18 cellular contexts compared by ENCODE assay signal in the genomic region with DNA sequence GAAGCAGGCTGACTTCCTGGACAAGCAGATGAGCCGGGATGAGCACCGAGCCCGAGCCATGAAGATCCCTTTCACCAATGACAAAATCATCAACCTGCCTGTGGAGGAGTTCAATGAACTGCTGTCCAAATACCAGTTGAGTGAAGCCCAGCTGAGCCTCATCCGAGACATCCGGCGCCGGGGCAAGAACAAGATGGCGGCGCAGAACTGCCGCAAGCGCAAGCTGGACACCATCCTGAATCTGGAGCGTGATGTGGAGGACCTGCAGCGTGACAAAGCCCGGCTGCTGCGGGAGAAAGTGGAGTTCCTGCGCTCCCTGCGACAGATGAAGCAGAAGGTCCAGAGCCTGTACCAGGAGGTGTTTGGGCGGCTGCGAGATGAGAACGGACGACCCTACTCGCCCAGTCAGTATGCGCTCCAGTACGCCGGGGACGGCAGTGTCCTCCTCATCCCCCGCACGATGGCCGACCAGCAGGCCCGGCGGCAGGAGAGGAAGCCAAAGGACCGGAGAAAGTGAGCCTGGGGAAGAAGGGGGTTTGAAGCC. TPM values are rescaled to one million over a fixed set of nuclear protein-coding genes. Genes with fewer than 3 reads are reported as not detected.
DNase-seq lines count a peak whose midpoint lies in the region; ATAC-seq and TF ChIP-seq lines count a peak whose summit lies in the region.
"Had no signal": no experiment of that assay in that cellular context is flagged by ENCODE, and none has a peak within 500 bp of the region (broad histone marks: within the 10 kb centered on the region; RNA-seq: fewer than 3 reads in every experiment).

No MANE protein-coding gene starts in this region.

- peak overlapping the region; percentile 64 for H3K27ac Mint-ChIP-seq in MCF 10A (ENCODE audit: low read depth, unreplicated experiment)
- peak overlapping the region; percentile 59 for H3K27ac Mint-ChIP-seq in stimulated activated naive B cell treated with anti-CD40 and anti-IgM and Interleukin-4, amounts not matched to agents 10 μg/mL and 1 μg/mL and 100 μg/mL, for 72 hours

- no peaks in the 10 kb centered on the region for H3K27me3 Mint-ChIP-seq in MCF 10A (ENCODE audit: insufficient read depth, unreplicated experiment)
- no peaks in the 10 kb centered on the region for H3K27me3 Mint-ChIP-seq in stimulated activated naive B cell treated with anti-CD40 and anti-IgM and Interleukin-4, amounts not matched to agents 10 μg/mL and 1 μg/mL and 100 μg/mL, for 72 hours
- H3K27me3 Mint-ChIP-seq: activated CD4-positive, alpha-beta memory T cell treated with anti-CD3 and anti-CD28 coated beads for 36 hours; naive B cell; progenitor cell of endocrine pancreas; stimulated activated naive CD8-positive, alpha-beta T cell treated with anti-CD3 and anti-CD28 coated beads, Interleukin-15, Interleukin-2, amounts not matched to agents 100 ng/mL and 50 ng/mL, for 24 hours had no signal

- CTCF ChIA-PET in MCF 10A (lab: Yijun Ruan, JAX): interaction anchor here (1.4 to 1.6 kb wide), 2 partner anchors 33 to 34 kb away, joined by 5 read pairs; no protein-coding TSS in a partner anchor

- H3K9me3 ChIP-seq in breast epithelium: no peaks in the 10 kb centered on the region
- no peaks in the 10 kb centered on the region for H3K9me3 ChIP-seq in SK-N-MC (ENCODE audit: low read depth, low read length)
- no peaks in the 10 kb centered on the region for H3K9me3 ChIP-seq in gastroesophageal sphincter

- no peak overlapping the region for H3K4me3 Mint-ChIP-seq in MCF 10A (ENCODE audit: unreplicated experiment)
- no peak overlapping the region for H3K4me3 Mint-ChIP-seq in stimulated activated naive B cell treated with anti-CD40 and anti-IgM and Interleukin-4, amounts not matched to agents 10 μg/mL and 1 μg/mL and 100 μg/mL, for 72 hours
- H3K4me3 Mint-ChIP-seq: activated CD4-positive, alpha-beta memory T cell treated with anti-CD3 and anti-CD28 coated beads for 36 hours; activated T-helper 1 cell treated with anti-CD3 and anti-CD28 coated beads, Interleukin-12 subunit alpha, Interleukin-12 subunit beta, Interleukin-2, Interleukin-4 antibody, amounts not matched to agents 30 ng/mL and 10 ng/mL and 1 ng/mL, durations not matched to agents 14 hours and 24 hours and 36 hours; stimulated activated naive CD8-positive, alpha-beta T cell treated with anti-CD3 and anti-CD28 coated beads, Interleukin-15, Interleukin-2, amounts not matched to agents 100 ng/mL and 50 ng/mL, for 24 hours had no signal

- intact Hi-C loops in MCF 10A (cut with micrococcal nuclease) (no loop called here), breast epithelium (cut with DNase I; ENCODE audit: low total_unique reads) (no loop called here), left colon (cut with DNase I, micrococcal nuclease) (no loop called here)

- WGBS in gastroesophageal sphincter (ENCODE audit: low coverage in 1 of 2), 2 donors: 85 to 86% methylated on average over 11 to 23 of the region's 32 CpGs

- H3K4me1 Mint-ChIP-seq in MCF 10A (ENCODE audit: insufficient read depth, unreplicated experiment): peaks cover 34% of the 10 kb centered on the region
- H3K4me1 Mint-ChIP-seq in stimulated activated naive B cell treated with anti-CD40 and anti-IgM and Interleukin-4, amounts not matched to agents 10 μg/mL and 1 μg/mL and 100 μg/mL, for 72 hours: peaks cover 27 to 35% of the 10 kb centered on the region in 2 donors

- TF ChIP-seq EP300 in gastroesophageal sphincter (IDR thresholded peaks at IDR 0.05): no peak

- H3K36me3 Mint-ChIP-seq in MCF 10A (ENCODE audit: insufficient read depth, unreplicated experiment): peaks cover 94% of the 10 kb centered on the region
- peaks cover 49 to 68% of the 10 kb centered on the region in 2 donors for H3K36me3 Mint-ChIP-seq in stimulated activated naive B cell treated with anti-CD40 and anti-IgM and Interleukin-4, amounts not matched to agents 10 μg/mL and 1 μg/mL and 100 μg/mL, for 72 hours

- H3K27ac ChIP-seq in breast epithelium (peak overlapping the region in 1 of 2 donors; percentile 38), SK-N-MC (peak overlapping the region; percentile 35; the same call in 1 of the 2 replicates), gastroesophageal sphincter (peak overlapping the region in 3 of 4 donors; percentile 13 to 50 (median 48))

- BruUV-seq in MCF 10A (replicated peaks; lab: Mats Ljungman, UMichigan): no TSS peak

- TF ChIP-seq POLR2A in breast epithelium (IDR thresholded peaks at IDR 0.05) (no peak), gastroesophageal sphincter (IDR thresholded peaks at IDR 0.05) (no peak)

- ATAC-seq in gastroesophageal sphincter (no peak), left colon (no peak)
- no peak for ATAC-seq in stimulated activated naive B cell treated with anti-CD40 and anti-IgM and Interleukin-4, amounts not matched to agents 10 μg/mL and 1 μg/mL and 100 μg/mL, for 72 hours (replicated peaks)

- no peak overlapping the region for H3K9ac ChIP-seq in SK-N-MC (ENCODE audit: insufficient read length)

- H3K36me3 ChIP-seq in breast epithelium (peaks cover 7% of the 10 kb centered on the region), SK-N-MC (ENCODE audit: insufficient read depth, low read length) (peaks cover 82% of the 10 kb centered on the region), gastroesophageal sphincter (peaks cover 0 to 96% of the 10 kb centered on the region in 2 donors)

- H3K4me3 ChIP-seq in breast epithelium (no peak overlapping the region), SK-N-MC (no peak overlapping the region), gastroesophageal sphincter (no peak overlapping the region)

- H3K9me3 Mint-ChIP-seq in MCF 10A (ENCODE audit: unreplicated experiment): no peaks in the 10 kb centered on the region
- H3K9me3 Mint-ChIP-seq in stimulated activated naive B cell treated with anti-CD40 and anti-IgM and Interleukin-4, amounts not matched to agents 10 μg/mL and 1 μg/mL and 100 μg/mL, for 72 hours: no peaks in the 10 kb centered on the region
- H3K9me3 Mint-ChIP-seq: activated CD4-positive, alpha-beta memory T cell treated with anti-CD3 and anti-CD28 coated beads for 36 hours; activated T-helper 1 cell treated with anti-CD3 and anti-CD28 coated beads, Interleukin-12 subunit alpha, Interleukin-12 subunit beta, Interleukin-2, Interleukin-4 antibody, amounts not matched to agents 30 ng/mL and 10 ng/mL and 1 ng/mL, durations not matched to agents 14 hours and 24 hours and 36 hours; naive B cell; stimulated activated naive CD8-positive, alpha-beta T cell treated with anti-CD3 and anti-CD28 coated beads, Interleukin-15, Interleukin-2, amounts not matched to agents 100 ng/mL and 50 ng/mL, for 24 hours had no signal

- TF ChIP-seq CTCF in MCF 10A (IDR thresholded peaks at IDR 0.05; ENCODE audit: unreplicated experiment): no peak
- TF ChIP-seq CTCF in breast epithelium (IDR thresholded peaks at IDR 0.05): no peak
- TF ChIP-seq CTCF in gastroesophageal sphincter (IDR thresholded peaks at IDR 0.05): no peak

- no peaks in the 10 kb centered on the region for H3K27me3 ChIP-seq in breast epithelium
- H3K27me3 ChIP-seq in gastroesophageal sphincter: no peaks in the 10 kb centered on the region

- DNase-seq in MCF 10A (ENCODE audit: unreplicated experiment) (no peak), breast epithelium (ENCODE audit: low spot score in 2 of 2) (no peak), SK-N-MC (ENCODE audit: low read depth, low spot score) (no peak), anterior cingulate cortex (lab: John Stamatoyannopoulos, UW) (no peak), left colon (no peak)
- DNase-seq in stimulated activated naive B cell treated with anti-CD40 and anti-IgM and Interleukin-4, amounts not matched to agents 10 μg/mL and 1 μg/mL and 100 μg/mL, for 72 hours: no peak
- no peak for DNase-seq in stimulated activated naive CD4-positive, alpha-beta T cell (lab: John Stamatoyannopoulos, UW)
- DNase-seq: activated CD4-positive, alpha-beta memory T cell treated with anti-CD3 and anti-CD28 coated beads for 36 hours; amniotic stem cell; mammary epithelial cell; naive B cell; NCI-H2029; NCI-H510A; SW 1271 had no signal

- H3K4me1 ChIP-seq in breast epithelium (peaks cover 6% of the 10 kb centered on the region in 2 donors), gastroesophageal sphincter (peaks cover 0 to 59% (median 19%) of the 10 kb centered on the region in 3 donors)

- POLR2A ChIA-PET in MCF 10A (lab: Yijun Ruan, JAX): interaction anchor here (1.5 to 17.1 kb wide), 3 partner anchors 7 to 41 kb away, joined by 5 to 353 read pairs (median 24); a partner anchor contains a TSS

RNA-seq across cellular contexts. Expression of a gene that starts 11.0 kb away (rescaled TPM):
- 235 and 315 TPM in 2 replicates for total RNA-seq in MCF 10A (2022)
- total RNA-seq in breast epithelium: 100 to 1,000 TPM in 2 of 3 donors, 10 to 100 TPM in 1; 96.4 to 278 (median 106) TPM
- 100 to 1,000 TPM; 166 to 289 (median 182) TPM for total RNA-seq in gastroesophageal sphincter
- total RNA-seq in left colon: 100 to 1,000 TPM; 223 to 245 TPM

RNA-seq across cellular contexts. Expression of a gene that starts 21.6 kb away (rescaled TPM):
- 2.5 TPM in 1 of 2 replicates, not detected in the other for total RNA-seq in MCF 10A (2022)
- total RNA-seq in breast epithelium: 10 to 100 TPM; 16.4 to 97.9 (median 23.3) TPM
- 10 to 100 TPM; 40.6 to 75.5 (median 49.4) TPM for total RNA-seq in gastroesophageal sphincter
- total RNA-seq in left colon: 1 to 10 TPM; 7.1 to 8.7 TPM
- total RNA-seq: progenitor cell of endocrine pancreas had no signal

RNA-seq across cellular contexts. Expression of a gene that starts 42.1 kb away (rescaled TPM):
- total RNA-seq in MCF 10A (2022): 77.3 and 81.2 TPM in 2 replicates
- 10 to 100 TPM; 29.0 to 45.8 (median 45.2) TPM for total RNA-seq in breast epithelium
- total RNA-seq in gastroesophageal sphincter: 10 to 100 TPM; 46.0 to 59.3 (median 55.0) TPM
- 10 to 100 TPM; 22.7 to 31.0 TPM for total RNA-seq in left colon

RNA-seq across cellular contexts. Expression of a gene that starts 48.4 kb away (rescaled TPM):
- total RNA-seq in MCF 10A (2022): 21.7 and 24.2 TPM in 2 replicates
- total RNA-seq in breast epithelium: 10 to 100 TPM; 13.4 to 19.7 (median 14.2) TPM
- 10 to 100 TPM; 12.4 to 20.5 (median 16.8) TPM for total RNA-seq in gastroesophageal sphincter
- total RNA-seq in left colon: 10 to 100 TPM; 19.2 to 20.7 TPM
